In the genomic region with DNA sequence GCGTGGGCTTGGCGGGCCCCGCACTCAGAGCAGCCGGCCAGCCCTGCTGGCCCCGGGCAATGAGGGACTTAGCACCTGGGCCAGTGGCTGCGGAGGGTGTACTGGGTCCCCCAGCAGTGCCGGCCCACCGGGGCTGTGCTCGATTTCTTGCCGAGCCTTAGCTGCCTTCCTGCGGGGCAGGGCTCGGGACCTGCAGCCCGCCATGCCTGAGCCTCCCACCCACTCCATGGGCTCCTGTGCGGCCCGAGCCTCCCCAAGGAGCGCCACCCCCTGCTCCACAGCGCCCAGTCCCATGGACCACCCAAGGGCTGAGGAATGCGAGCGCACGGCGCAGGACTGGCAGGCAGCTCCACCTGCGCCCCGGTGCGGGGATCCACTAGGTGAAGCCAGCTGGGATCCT, we compare ENCODE assay signal across 10 cellular contexts. TPM values are rescaled to one million over a fixed set of nuclear protein-coding genes. Genes with fewer than 3 reads are reported as not detected.
"Had no signal": no experiment of that assay in that cellular context is flagged by ENCODE, and none has a peak within 500 bp of the region (broad histone marks: within the 10 kb centered on the region; RNA-seq: fewer than 3 reads in every experiment).

No MANE protein-coding gene starts in this region.

RNA-seq across cellular contexts. Expression of a gene that starts 2.3 kb away (rescaled TPM):
- total RNA-seq: naive thymus-derived CD4-positive, alpha-beta T cell; naive thymus-derived CD8-positive, alpha-beta T cell; natural killer cell; natural killer cell treated with Interleukin-12 subunit alpha and Interleukin-12 subunit beta and Interleukin-15 and Interleukin-18, amount 100 ng/mL, for 72 hours; osteocyte; pulmonary artery endothelial cell; right atrium auricular region; right cardiac atrium; right lobe of liver; spleen had no signal
- polyA plus RNA-seq: naive thymus-derived CD4-positive, alpha-beta T cell; naive thymus-derived CD8-positive, alpha-beta T cell; right cardiac atrium; spleen had no signal
